ENCODE assay signal across 1 cellular context in genomic region chr21:46608672-46609111, GRCh38.
TF ChIP-seq lines count a peak whose summit lies in the region.

No MANE protein-coding gene starts in this region.

TF ChIP-seq in WTC11, 78 proteins besides CTCF, POLR2A, EP300 and RAD21 (continued from another document):
- no peak for TF ChIP-seq E2F1 (CRISPR knock-in tag; IDR thresholded peaks at IDR 0.05)
- TF ChIP-seq EMX1 (CRISPR knock-in tag; IDR thresholded peaks at IDR 0.05), result no peak
- no peak for TF ChIP-seq SMAD3 (CRISPR knock-in tag; IDR thresholded peaks at IDR 0.05; ENCODE audit: borderline replicate concordance)
- TF ChIP-seq PRRX2 (CRISPR knock-in tag; IDR thresholded peaks at IDR 0.05), result no peak
- TF ChIP-seq GABPB1 (CRISPR knock-in tag; IDR thresholded peaks at IDR 0.05), result no peak
- no peak for TF ChIP-seq ATF1 (CRISPR knock-in tag; IDR thresholded peaks at IDR 0.05)
- no peak for TF ChIP-seq USF2 (CRISPR knock-in tag; IDR thresholded peaks at IDR 0.05)
- TF ChIP-seq ZBTB21 (CRISPR knock-in tag; IDR thresholded peaks at IDR 0.05; ENCODE audit: borderline replicate concordance), result no peak
- no peak for TF ChIP-seq HMGA2 (CRISPR knock-in tag; IDR thresholded peaks at IDR 0.05)
- TF ChIP-seq, protein P1, sequence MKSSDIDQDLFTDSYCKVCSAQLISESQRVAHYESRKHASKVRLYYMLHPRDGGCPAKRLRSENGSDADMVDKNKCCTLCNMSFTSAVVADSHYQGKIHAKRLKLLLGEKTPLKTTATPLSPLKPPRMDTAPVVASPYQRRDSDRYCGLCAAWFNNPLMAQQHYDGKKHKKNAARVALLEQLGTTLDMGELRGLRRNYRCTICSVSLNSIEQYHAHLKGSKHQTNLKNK (CRISPR knock-in tag; IDR thresholded peaks at IDR 0.05), result no peak
